Comparison of ENCODE assay signal across 9 cellular contexts in the genomic region with DNA sequence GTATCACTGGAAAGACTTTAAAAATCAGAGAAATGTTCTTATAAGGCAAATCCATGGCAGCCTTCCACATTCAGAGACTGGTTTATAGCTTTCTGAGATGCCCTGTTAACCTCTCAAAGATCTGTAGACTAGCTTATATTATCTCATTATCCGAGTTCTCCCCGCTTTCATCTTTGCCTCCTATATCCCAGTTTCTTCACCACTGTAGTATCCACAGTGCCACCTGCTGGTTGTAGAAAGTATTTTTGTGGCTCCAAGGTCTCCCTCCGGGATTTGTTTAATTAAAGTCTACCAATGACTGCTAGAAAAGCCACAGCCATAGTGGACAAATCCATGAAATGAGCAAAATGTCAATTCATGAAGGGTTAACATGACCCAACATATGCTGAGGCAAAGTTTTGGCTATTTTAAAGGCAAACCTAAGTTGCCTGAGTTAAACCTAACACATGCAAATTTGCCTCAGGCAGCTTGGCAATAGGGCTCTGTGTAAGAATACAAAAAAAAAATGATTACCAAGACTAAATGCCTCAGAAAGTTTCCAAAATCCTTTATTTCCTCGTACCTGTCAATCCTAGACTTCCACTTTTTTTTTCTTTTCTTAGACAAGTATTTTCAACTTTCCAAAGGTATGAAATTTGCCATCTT.
DNase-seq lines count a peak whose midpoint lies in the region; ATAC-seq, FAIRE-seq and TF ChIP-seq lines count a peak whose summit lies in the region.
"Had no signal": no experiment of that assay in that cellular context is flagged by ENCODE, and none has a peak within 500 bp of the region (broad histone marks: within the 10 kb centered on the region; RNA-seq: fewer than 3 reads in every experiment).

No MANE protein-coding gene starts in this region.

- H4K20me1 ChIP-seq in SU-DHL-6 (ENCODE audit: low read depth, low read length), result no peaks in the 10 kb centered on the region

- POLR2A ChIA-PET in GM10248 (lab: Yijun Ruan, JAX), result no interaction called here

- H3K36me3 ChIP-seq in SU-DHL-6 (ENCODE audit: low read length), result no peaks in the 10 kb centered on the region

- no peak overlapping the region for H2AFZ ChIP-seq in SU-DHL-6 (ENCODE audit: low read depth, low read length, severe bottlenecking)

- intact Hi-C loops in left colon (cut with DNase I, micrococcal nuclease), result loop anchor here (5.0 to 10.0 kb wide), 4 partner anchors 211 to 881 kb away; no protein-coding TSS in a partner anchor

- no peak overlapping the region for H3K4me2 ChIP-seq in SU-DHL-6 (ENCODE audit: low read depth, low read length, poor library complexity, severe bottlenecking)

- no peak overlapping the region for H3K27ac ChIP-seq in SU-DHL-6 (ENCODE audit: low read depth, low read length)

- peak; percentile 46 for DNase-seq in GM10248 (ENCODE audit: extremely low spot score)
- peak; percentile 73 for DNase-seq in NCI-H1092 (lab: John Stamatoyannopoulos, UW)
- DNase-seq in cerebellar cortex (ENCODE audit: low spot score), result peak; percentile 90
- peak; percentile 34 to 64 for DNase-seq in left colon
- peak; percentile 3 to 17 for DNase-seq in stimulated activated CD4-positive, alpha-beta T cell treated with anti-CD3 and anti-CD28 coated beads, Interleukin-4, amount 100 ng/mL, for 4 hours

- H3K9me2 ChIP-seq in SU-DHL-6 (replicated peaks; ENCODE audit: insufficient read depth, low read length), result no peaks in the 10 kb centered on the region

- no peaks in the 10 kb centered on the region for H3K9me3 ChIP-seq in SU-DHL-6 (ENCODE audit: insufficient read depth, low read length)

- no peaks in the 10 kb centered on the region for H3K79me2 ChIP-seq in SU-DHL-6 (ENCODE audit: insufficient read depth, low read length)

- H3K9ac ChIP-seq in SU-DHL-6 (ENCODE audit: low read length), result no peak overlapping the region

- H3K4me3 ChIP-seq in SU-DHL-6 (ENCODE audit: insufficient read depth, low read length, poor library complexity, severe bottlenecking), result no peak overlapping the region
- H3K4me3 ChIP-seq: skin epidermis had no signal

- FAIRE-seq in A204.1 (lab: Jason Lieb, UNC), result peak; percentile 77

- ATAC-seq in left colon, result peak; percentile 71
- ATAC-seq in HG03457 (IDR thresholded peaks at IDR 0.05; ENCODE audit: unreplicated experiment), result no peak

- peak; percentile 69 for TF ChIP-seq CTCF in GM10248 (IDR thresholded peaks at IDR 0.05; ENCODE audit: control extremely low read depth, extremely low read depth, low read depth, missing control alignments)
- TF ChIP-seq CTCF in SU-DHL-6 (IDR thresholded peaks at IDR 0.05; ENCODE audit: insufficient read depth, low read length, poor library complexity, severe bottlenecking), result peak; percentile 86

- CTCF ChIA-PET in GM10248 (lab: Yijun Ruan, JAX), result interaction anchor here (0.6 to 6.2 kb wide), 36 partner anchors 8 to 714 kb away, joined by 3 to 75 read pairs (median 4); a partner anchor contains a TSS

- no peaks in the 10 kb centered on the region for H3K27me3 ChIP-seq in SU-DHL-6 (ENCODE audit: low read length)

- no peaks in the 10 kb centered on the region for H3F3A ChIP-seq in SU-DHL-6 (ENCODE audit: insufficient read depth)

Comparison
In these comparisons a context has a peak if more than half of its experiments do, and no peak if none do; other contexts are left out.
1. DNase-seq: peak in every context shown above with its lines; median percentile 90 in cerebellar cortex; 73 in NCI-H1092; 49 in left colon; 46 in GM10248; 10 in stimulated activated CD4-positive, alpha-beta T cell treated with anti-CD3 and anti-CD28 coated beads, Interleukin-4, amount 100 ng/mL, for 4 hours.